17 cellular contexts compared by ENCODE assay signal in the genomic region with DNA sequence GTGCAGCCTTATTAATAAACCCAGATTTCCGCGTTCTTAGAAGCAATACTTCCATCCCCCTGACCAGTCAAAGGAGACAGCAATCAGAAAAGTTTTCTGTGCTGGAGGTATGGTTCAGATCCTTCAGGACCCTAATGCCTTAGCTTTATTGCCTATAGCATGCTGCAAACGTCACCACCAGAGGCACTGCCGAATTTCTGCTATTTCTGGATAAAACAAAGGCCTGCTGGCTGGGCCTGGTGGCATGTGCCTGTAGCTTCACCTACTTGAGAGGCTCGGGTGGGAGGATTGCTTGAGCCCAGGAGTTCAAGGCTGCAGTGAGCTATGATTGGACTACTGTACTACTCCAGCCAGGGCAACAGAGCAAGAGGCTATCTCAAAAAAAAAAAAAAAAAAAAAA.
"Had no signal": no experiment of that assay in that cellular context is flagged by ENCODE, and none has a peak within 500 bp of the region (broad histone marks: within the 10 kb centered on the region; RNA-seq: fewer than 3 reads in every experiment).

No MANE protein-coding gene starts in this region.

- DNase-seq: activated CD4-positive, alpha-beta memory T cell treated with anti-CD3 and anti-CD28 coated beads for 36 hours; activated CD4-positive, alpha-beta T cell treated with anti-CD3 and anti-CD28 coated beads for 1 hour; activated gamma-delta T cell treated with Interleukin-2 at 50 U/mL for 16 hours; activated T-cell treated with anti-CD3 and anti-CD28 coated beads, Interleukin-2, amount 50 U/mL, for 4 hours; caudate nucleus; cortex of kidney; effector memory CD4-positive, alpha-beta T cell; hippocampal formation; left cardiac atrium; lower lobe of right lung; naive B cell; right cardiac atrium; stimulated activated CD4-positive, alpha-beta T cell treated with anti-CD3 and anti-CD28 coated beads, Interleukin-2, amount 100 ng/mL, for 24 hours; stimulated activated naive CD4-positive, alpha-beta T cell; substantia nigra; transverse colon had no signal

- ATAC-seq: activated T-cell treated with anti-CD3 and anti-CD28 coated beads, Interleukin-2, amount 50 U/mL, for 4 hours; left cardiac atrium; right cardiac atrium had no signal

- H3K27me3 ChIP-seq: transverse colon had no signal

- H3K36me3 ChIP-seq: lower lobe of right lung, transverse colon had no signal

- H3K4me3 Mint-ChIP-seq: activated CD4-positive, alpha-beta memory T cell treated with anti-CD3 and anti-CD28 coated beads for 36 hours; activated T-cell treated with anti-CD3 and anti-CD28 coated beads, Interleukin-2, amount 50 U/mL, for 4 hours; T-helper 2 cell treated with Interferon-gamma antibody and Interleukin-4, amounts not matched to agents 5 μg/mL and 100 μg/mL, for 36 hours had no signal

- H3K27me3 Mint-ChIP-seq: activated CD4-positive, alpha-beta memory T cell treated with anti-CD3 and anti-CD28 coated beads for 36 hours; naive B cell had no signal

- H3K27ac ChIP-seq: lower lobe of right lung, transverse colon had no signal

- H3K9me3 ChIP-seq: lower lobe of right lung, transverse colon had no signal

- H3K9me3 Mint-ChIP-seq: activated CD4-positive, alpha-beta memory T cell treated with anti-CD3 and anti-CD28 coated beads for 36 hours; activated T-cell treated with anti-CD3 and anti-CD28 coated beads, Interleukin-2, amount 50 U/mL, for 4 hours; naive B cell; T-helper 2 cell treated with Interferon-gamma antibody and Interleukin-4, amounts not matched to agents 5 μg/mL and 100 μg/mL, for 36 hours had no signal

- H3K4me3 ChIP-seq: lower lobe of right lung, transverse colon had no signal

- H3K27ac Mint-ChIP-seq: activated CD4-positive, alpha-beta memory T cell treated with anti-CD3 and anti-CD28 coated beads for 36 hours; T-helper 2 cell treated with Interferon-gamma antibody and Interleukin-4, amounts not matched to agents 5 μg/mL and 100 μg/mL, for 36 hours had no signal
